9 cellular contexts compared by ENCODE assay signal in genomic region chr4:69832326-69833030, GRCh38. TPM values are rescaled to one million over a fixed set of nuclear protein-coding genes. Genes with fewer than 3 reads are reported as not detected.
A peak's percentile ranks its signal among the peaks of the same experiment; 100 is the strongest.
DNase-seq lines count a peak whose midpoint lies in the region; ATAC-seq, FAIRE-seq and TF ChIP-seq lines count a peak whose summit lies in the region.
"Had no signal": no experiment of that assay in that cellular context is flagged by ENCODE, and none has a peak within 500 bp of the region (broad histone marks: within the 10 kb centered on the region; RNA-seq: fewer than 3 reads in every experiment).

No MANE protein-coding gene starts in this region.

- peak overlapping the region; percentile 66 for H3K27ac ChIP-seq in 22Rv1

- peaks cover 0 to 2% (median 0%) of the 10 kb centered on the region in 3 donors for H3K27me3 Mint-ChIP-seq in immature natural killer cell (ENCODE audit: low read depth in 3 of 3)

- no peaks in the 10 kb centered on the region for H3K36me3 Mint-ChIP-seq in immature natural killer cell
- H3K36me3 Mint-ChIP-seq: brain had no signal

- no peaks in the 10 kb centered on the region for H3K9me3 Mint-ChIP-seq in immature natural killer cell
- H3K9me3 Mint-ChIP-seq: brain had no signal

- H3K4me3 Mint-ChIP-seq in immature natural killer cell, result peak overlapping the region; percentile 86 to 100 (median 96)

- peaks cover 30 to 31% of the 10 kb centered on the region in 2 donors for H3K4me1 Mint-ChIP-seq in immature natural killer cell
- H3K4me1 Mint-ChIP-seq: brain had no signal

- ATAC-seq in GM19467 (IDR thresholded peaks at IDR 0.05; ENCODE audit: unreplicated experiment) (peak; percentile 36), HG03139 (IDR thresholded peaks at IDR 0.05; ENCODE audit: unreplicated experiment) (no peak)

- TF ChIP-seq CTCF in 22Rv1 (IDR thresholded peaks at IDR 0.05) (no peak), D721Med (IDR thresholded peaks at IDR 0.05; ENCODE audit: insufficient read depth, missing control alignments) (no peak)

- DNase-seq in HT-29 (ENCODE audit: low spot score), result peak; percentile 69
- no peak for DNase-seq in immature natural killer cell
- no peak for DNase-seq in HCEC 1CT
- DNase-seq in D721Med (ENCODE audit: insufficient read length, low spot score), result no peak
- no peak for DNase-seq in T1000 (lab: John Stamatoyannopoulos, UW)

- H3K27ac Mint-ChIP-seq in immature natural killer cell, result peak overlapping the region in 2 of 6 donors; percentile 14 to 92

- no peak for FAIRE-seq in D721Med (lab: Jason Lieb, UNC)

RNA-seq across cellular contexts. Expression of gene SULT1E1, which starts 27.5 kb away (rescaled TPM):
- total RNA-seq in HT-29 (2014; rRNA removed; shearing (Covaris generic)), result not detected in 2 replicates
- under 1 TPM in 1 of 3 donors, not detected in 2; 0.23 TPM for polyA plus RNA-seq in immature natural killer cell
